ENCODE assay signal across 19 cellular contexts in the genomic region with DNA sequence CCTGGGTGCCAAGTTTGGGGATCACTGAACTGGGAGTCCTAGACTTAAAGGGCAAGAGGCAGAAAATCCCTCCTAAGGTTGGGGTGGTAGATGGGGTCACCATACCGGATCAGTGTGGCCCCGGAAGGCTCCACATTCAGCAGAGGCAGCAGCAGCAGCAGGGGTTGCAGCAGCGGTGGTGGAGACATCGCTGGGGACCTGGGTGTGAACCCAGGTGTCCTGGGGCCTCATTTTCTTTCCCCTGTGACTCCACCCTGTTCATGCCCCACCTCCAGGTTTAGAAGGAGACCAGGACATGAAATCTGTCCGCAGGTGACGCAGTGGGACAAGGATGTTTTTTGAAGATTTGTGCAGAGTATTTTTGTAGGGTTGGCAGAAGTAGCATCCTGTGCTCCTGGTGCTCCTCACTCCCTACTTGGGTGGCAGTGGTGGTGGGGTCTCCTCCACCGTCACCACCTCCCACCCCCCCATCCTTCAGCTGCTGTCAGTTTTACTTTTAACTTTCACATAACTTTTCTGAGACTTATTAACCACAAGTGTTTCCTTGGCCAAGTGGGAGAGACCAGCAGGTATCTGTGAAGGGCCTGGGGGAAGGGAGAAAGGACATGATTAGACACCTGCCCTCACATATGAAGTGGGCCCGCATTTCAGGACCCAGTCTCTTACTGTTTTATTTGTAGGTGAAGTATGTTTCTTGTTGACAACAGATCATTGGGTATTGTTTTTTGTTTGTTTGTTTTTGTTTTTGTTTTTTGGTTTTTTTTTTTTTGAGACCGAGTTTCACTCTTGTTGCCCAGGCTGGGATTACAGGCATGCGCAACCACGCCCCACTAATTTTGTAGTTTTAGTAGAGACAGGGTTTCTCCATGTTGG. TPM values are rescaled to one million over a fixed set of nuclear protein-coding genes. Genes with fewer than 3 reads are reported as not detected.
A peak's percentile ranks its signal among the peaks of the same experiment; 100 is the strongest.
DNase-seq lines count a peak whose midpoint lies in the region; ATAC-seq and TF ChIP-seq lines count a peak whose summit lies in the region.
"Had no signal": no experiment of that assay in that cellular context is flagged by ENCODE, and none has a peak within 500 bp of the region (broad histone marks: within the 10 kb centered on the region; RNA-seq: fewer than 3 reads in every experiment).

Gene NAPSA (minus strand): TSS at position 206 of the 873 bp plus-strand sequence. CDS start 18 bp downstream, at position 188.

- no peaks in the 10 kb centered on the region for H3K9me3 Mint-ChIP-seq in stimulated activated naive CD8-positive, alpha-beta T cell treated with anti-CD3 and anti-CD28 coated beads, Interleukin-15, Interleukin-2, amounts not matched to agents 100 ng/mL and 50 ng/mL, for 24 hours

- no peaks in the 10 kb centered on the region for H4K20me1 ChIP-seq in SU-DHL-6 (ENCODE audit: low read depth, low read length)

- H3K27me3 ChIP-seq in SU-DHL-6 (ENCODE audit: low read length) (no peaks in the 10 kb centered on the region), left lung (no peaks in the 10 kb centered on the region), upper lobe of right lung (no peaks in the 10 kb centered on the region), foreskin keratinocyte (no peaks in the 10 kb centered on the region)
- H3K27me3 ChIP-seq: cardiac muscle cell had no signal

- ATAC-seq in stimulated activated naive CD8-positive, alpha-beta T cell treated with anti-CD3 and anti-CD28 coated beads, Interleukin-15, Interleukin-2, amounts not matched to agents 100 U/mL and 50 U/mL, for 24 hours: no peak
- ATAC-seq in left lung (peak; percentile 51), upper lobe of right lung (peak; percentile 57), foreskin keratinocyte (no peak)

- peak within 1 kb of the TSS; percentile 96 for H3K27ac Mint-ChIP-seq in stimulated activated naive CD8-positive, alpha-beta T cell treated with anti-CD3 and anti-CD28 coated beads, Interleukin-15, Interleukin-2, amounts not matched to agents 100 ng/mL and 50 ng/mL, for 24 hours
- H3K27ac Mint-ChIP-seq: HFFc6 had no signal

- intact Hi-C loops in left lung (cut with DNase I) (loop anchor here in 1 of 2 donors (5.0 to 10.0 kb wide), 3 partner anchors 49 to 419 kb away; partner anchors contain the start of gene SPIB), upper lobe of right lung (cut with DNase I) (loop anchor here (5.0 kb wide), 1 partner anchor 52 kb away; the partner anchor contains the start of gene SPIB)

- H3K4me2 ChIP-seq in SU-DHL-6 (ENCODE audit: low read depth, low read length, poor library complexity, severe bottlenecking): peak within 1 kb of the TSS; percentile 45
- H3K4me2 ChIP-seq: PC-9 had no signal

- H3K4me1 ChIP-seq in left lung (peaks cover 0 to 5% of the 10 kb centered on the region in 2 donors), upper lobe of right lung (no peaks in the 10 kb centered on the region), foreskin keratinocyte (no peaks in the 10 kb centered on the region)

- H3K27me3 Mint-ChIP-seq in stimulated activated naive CD8-positive, alpha-beta T cell treated with anti-CD3 and anti-CD28 coated beads, Interleukin-15, Interleukin-2, amounts not matched to agents 100 ng/mL and 50 ng/mL, for 24 hours: no peaks in the 10 kb centered on the region

- no peaks in the 10 kb centered on the region for H3K79me2 ChIP-seq in SU-DHL-6 (ENCODE audit: insufficient read depth, low read length)
- H3K79me2 ChIP-seq: parathyroid adenoma had no signal

- H3K36me3 ChIP-seq in SU-DHL-6 (ENCODE audit: low read length) (no peaks in the 10 kb centered on the region), left lung (peaks cover 0 to 4% of the 10 kb centered on the region in 2 donors), upper lobe of right lung (no peaks in the 10 kb centered on the region)
- H3K36me3 ChIP-seq: cardiac muscle cell, thoracic aorta had no signal

- peaks cover 7% of the 10 kb centered on the region for H3K36me3 Mint-ChIP-seq in stimulated activated naive CD8-positive, alpha-beta T cell treated with anti-CD3 and anti-CD28 coated beads, Interleukin-15, Interleukin-2, amounts not matched to agents 100 ng/mL and 50 ng/mL, for 24 hours (ENCODE audit: low read depth)

- H3K27ac ChIP-seq in SU-DHL-6 (ENCODE audit: low read depth, low read length) (peak within 1 kb of the TSS; percentile 83), left lung (peak within 1 kb of the TSS; percentile 72 to 84), upper lobe of right lung (peak within 1 kb of the TSS; percentile 77), foreskin keratinocyte (no peak within 1 kb of the TSS)
- H3K27ac ChIP-seq: cardiac muscle cell, parathyroid adenoma, PC-9, thoracic aorta had no signal

- no peak for DNase-seq in stimulated activated naive CD8-positive, alpha-beta T cell treated with anti-CD3 and anti-CD28 coated beads, Interleukin-15, Interleukin-2, amounts not matched to agents 100 U/mL and 50 U/mL, for 24 hours
- DNase-seq in left lung (peak; percentile 65 to 83), upper lobe of right lung (peak; percentile 79), foreskin keratinocyte (no peak), CD1c-positive myeloid dendritic cell (ENCODE audit: extremely low spot score) (no peak), RKO (ENCODE audit: low spot score) (no peak)
- DNase-seq: activated CD4-positive, CD25-positive, alpha-beta regulatory T cell; DMS79; HFFc6; Kasumi-1; NCI-H187; NCI-H524; PC-9 had no signal

- H3K9me3 ChIP-seq in SU-DHL-6 (ENCODE audit: insufficient read depth, low read length): no peaks in the 10 kb centered on the region
- no peaks in the 10 kb centered on the region for H3K9me3 ChIP-seq in left lung
- H3K9me3 ChIP-seq in upper lobe of right lung: no peaks in the 10 kb centered on the region
- H3K9me3 ChIP-seq: thoracic aorta had no signal

- peaks cover 79% of the 10 kb centered on the region for H3K4me1 Mint-ChIP-seq in stimulated activated naive CD8-positive, alpha-beta T cell treated with anti-CD3 and anti-CD28 coated beads, Interleukin-15, Interleukin-2, amounts not matched to agents 100 ng/mL and 50 ng/mL, for 24 hours (ENCODE audit: low read depth)

- H3K4me3 Mint-ChIP-seq in stimulated activated naive CD8-positive, alpha-beta T cell treated with anti-CD3 and anti-CD28 coated beads, Interleukin-15, Interleukin-2, amounts not matched to agents 100 ng/mL and 50 ng/mL, for 24 hours: peak within 1 kb of the TSS; percentile 80
- H3K4me3 Mint-ChIP-seq: HFFc6 had no signal

- H2AFZ ChIP-seq in SU-DHL-6 (ENCODE audit: low read depth, low read length, severe bottlenecking): no peak within 1 kb of the TSS
- H2AFZ ChIP-seq: parathyroid adenoma, PC-9 had no signal

- H3K4me3 ChIP-seq in SU-DHL-6 (ENCODE audit: insufficient read depth, low read length, poor library complexity, severe bottlenecking) (no peak within 1 kb of the TSS), left lung (peak within 1 kb of the TSS; percentile 23 to 36), upper lobe of right lung (peak within 1 kb of the TSS; percentile 54)
- H3K4me3 ChIP-seq: cardiac muscle cell, PC-9, thoracic aorta had no signal

- peaks cover 27% of the 10 kb centered on the region for H3F3A ChIP-seq in SU-DHL-6 (ENCODE audit: insufficient read depth)

- no peak for TF ChIP-seq CTCF in SU-DHL-6 (IDR thresholded peaks at IDR 0.05; ENCODE audit: insufficient read depth, low read length, poor library complexity, severe bottlenecking)
- no peak for TF ChIP-seq CTCF in left lung (IDR thresholded peaks at IDR 0.05)
- TF ChIP-seq CTCF in upper lobe of right lung (IDR thresholded peaks at IDR 0.05): no peak
- no peak for TF ChIP-seq CTCF in foreskin keratinocyte (conservative IDR thresholded peaks at IDR 0.05)

- H3K9me2 ChIP-seq in SU-DHL-6 (replicated peaks; ENCODE audit: insufficient read depth, low read length): no peaks in the 10 kb centered on the region

- H3K9ac ChIP-seq in SU-DHL-6 (ENCODE audit: low read length): peak within 1 kb of the TSS; percentile 39
- H3K9ac ChIP-seq: parathyroid adenoma had no signal

RNA-seq across cellular contexts. Expression of gene NAPSA, which starts in this region (rescaled TPM):
- 1,000 to 10,000 TPM; 1,284 to 3,296 TPM for total RNA-seq in left lung
- total RNA-seq in upper lobe of right lung: 1,895 TPM
- 0.41 and 0.53 TPM in 2 replicates for total RNA-seq in foreskin keratinocyte
- polyA plus RNA-seq in foreskin keratinocyte: 0.62 and 0.82 TPM in 2 replicates
- total RNA-seq: frontal cortex, thoracic aorta had no signal

Comparison
In these comparisons a context has a peak if more than half of its experiments do, and no peak if none do; other contexts are left out.
1. RNA of gene NAPSA (total RNA-seq): 1,284 to 3,296 TPM in left lung and 1,895 TPM in upper lobe of right lung (single experiment); 0.41 to 0.53 TPM in foreskin keratinocyte; every median in the first group is over 100 times any median in the second.
2. ATAC-seq: peak in left lung (single experiment) and upper lobe of right lung (single experiment); none in stimulated activated naive CD8-positive, alpha-beta T cell treated with anti-CD3 and anti-CD28 coated beads, Interleukin-15, Interleukin-2, amounts not matched to agents 100 U/mL and 50 U/mL, for 24 hours (single experiment) and foreskin keratinocyte (single experiment).
3. DNase-seq: peak in left lung (2 of 2) and upper lobe of right lung (single experiment); none in stimulated activated naive CD8-positive, alpha-beta T cell treated with anti-CD3 and anti-CD28 coated beads, Interleukin-15, Interleukin-2, amounts not matched to agents 100 U/mL and 50 U/mL, for 24 hours (single experiment), foreskin keratinocyte (0 of 2), CD1c-positive myeloid dendritic cell (single experiment) and RKO (single experiment).